ENCODE assay signal across 8 cellular contexts in the genomic region with DNA sequence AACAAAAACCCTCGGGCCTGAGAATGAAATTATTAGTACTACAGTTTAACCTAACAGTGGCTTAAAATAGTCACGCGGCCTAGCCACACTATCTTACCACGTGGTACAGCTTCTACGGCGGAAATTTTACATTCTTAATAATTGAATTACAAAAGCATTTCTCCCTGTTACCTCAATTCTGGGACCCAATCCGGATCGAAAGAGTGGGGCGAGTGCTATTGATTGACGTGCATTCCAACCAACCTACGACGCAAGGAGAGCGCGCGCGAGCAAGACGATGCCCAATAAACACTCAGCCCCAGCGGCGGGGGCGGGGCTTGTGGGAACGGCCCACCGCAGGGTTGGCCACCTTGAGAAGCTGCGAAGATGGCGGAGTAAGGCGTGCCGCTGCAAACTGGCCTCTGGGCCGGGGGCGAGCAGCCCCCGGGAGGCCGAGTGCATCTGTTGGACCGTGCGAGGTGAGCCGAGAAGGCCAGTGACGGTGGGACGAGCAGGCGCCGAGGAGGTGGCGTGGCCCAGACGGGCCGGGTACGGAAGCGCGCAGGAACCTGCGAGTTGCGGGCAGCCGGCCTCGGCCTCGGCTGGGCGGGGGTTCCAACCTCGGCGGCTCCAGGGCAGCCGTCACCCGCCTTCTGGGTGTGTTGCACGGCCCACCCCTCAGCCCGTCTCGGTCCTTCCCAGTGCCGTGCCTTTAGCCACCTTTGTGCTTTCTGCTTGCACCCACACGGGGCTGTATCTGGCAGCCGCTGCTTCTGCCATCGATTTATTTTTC.
A peak's percentile ranks its signal among the peaks of the same experiment; 100 is the strongest.
DNase-seq lines count a peak whose midpoint lies in the region; ATAC-seq, FAIRE-seq and TF ChIP-seq lines count a peak whose summit lies in the region.

No MANE protein-coding gene starts in this region.

- peak; percentile 100 for DNase-seq in AG10803 (ENCODE audit: low read depth)
- DNase-seq in NCI-H345 treated with DMSO at 0.1 percent for 48 hours (lab: John Stamatoyannopoulos, UW; ENCODE audit: unreplicated experiment), result peak; percentile 89
- peak; percentile 98 for DNase-seq in activated CD4-positive, CD25-positive, alpha-beta regulatory T cell treated with anti-CD3 and anti-CD28 coated beads, Interleukin-2, amount 50 U/mL, for 16 hours (ENCODE audit: low read depth, low spot score)
- DNase-seq in cerebellar cortex (ENCODE audit: low spot score), result peak; percentile 99
- peak; percentile 91 to 96 for DNase-seq in stimulated activated CD4-positive, alpha-beta T cell treated with anti-CD3 and anti-CD28 coated beads, Interleukin-12 subunit alpha, Interleukin-12 subunit beta, amount 100 ng/mL, for 24 hours (ENCODE audit: low read depth in 2 of 2)

- H3K4me3 ChIP-seq in AG10803 (ENCODE audit: low read length), result peak overlapping the region; percentile 97

- ATAC-seq in GM19035 (IDR thresholded peaks at IDR 0.05; ENCODE audit: unreplicated experiment), result peak; percentile 95
- ATAC-seq in HG03342 (IDR thresholded peaks at IDR 0.05; ENCODE audit: unreplicated experiment), result peak; percentile 96

- no peak for TF ChIP-seq CTCF in AG10803 (conservative IDR thresholded peaks at IDR 0.05; ENCODE audit: low read length)

- FAIRE-seq in islet of Langerhans (lab: Jason Lieb, UNC), result peak; percentile 90

Comparison
In these comparisons a context has a peak if more than half of its experiments do, and no peak if none do; other contexts are left out.
1. Peak in every context shown above with its lines: DNase-seq, ATAC-seq and H3K4me3 ChIP-seq.